In the genomic region with DNA sequence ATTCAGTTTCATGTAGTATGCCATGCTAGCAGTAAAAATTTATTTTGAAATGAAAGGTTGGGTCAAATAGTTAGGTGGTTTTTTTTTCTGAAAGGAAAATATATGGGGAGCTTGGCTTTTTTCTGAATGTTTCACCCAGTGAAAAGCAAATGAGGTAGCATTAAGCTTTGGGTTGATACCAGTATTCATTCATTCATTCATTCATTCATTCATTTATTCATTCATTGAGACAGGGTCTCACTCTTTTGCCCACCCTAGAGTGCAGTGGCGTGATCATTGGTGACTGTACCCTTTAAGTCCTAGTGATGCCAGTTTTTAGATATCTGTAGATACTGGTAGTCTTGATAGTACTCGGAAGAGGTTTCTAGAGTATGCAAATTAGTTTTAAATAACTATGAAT, we compare ENCODE assay signal across 3 cellular contexts.
A peak's percentile ranks its signal among the peaks of the same experiment; 100 is the strongest.
TF ChIP-seq lines count a peak whose summit lies in the region.

No MANE protein-coding gene starts in this region.

TF ChIP-seq in A549, 52 proteins besides CTCF, POLR2A, EP300 and RAD21:
- TF ChIP-seq CHD4 (IDR thresholded peaks at IDR 0.05; ENCODE audit: borderline replicate concordance) (no peak), HOXB13 (CRISPR knock-in tag; IDR thresholded peaks at IDR 0.05; ENCODE audit: low read depth) (no peak), GATA3 (IDR thresholded peaks at IDR 0.05; ENCODE audit: borderline replicate concordance) (no peak), EHMT2 (IDR thresholded peaks at IDR 0.05; ENCODE audit: low read depth) (no peak), POLR2AphosphoS2 (conservative IDR thresholded peaks at IDR 0.05; ENCODE audit: low read length) (no peak)
- TF ChIP-seq, protein P1, sequence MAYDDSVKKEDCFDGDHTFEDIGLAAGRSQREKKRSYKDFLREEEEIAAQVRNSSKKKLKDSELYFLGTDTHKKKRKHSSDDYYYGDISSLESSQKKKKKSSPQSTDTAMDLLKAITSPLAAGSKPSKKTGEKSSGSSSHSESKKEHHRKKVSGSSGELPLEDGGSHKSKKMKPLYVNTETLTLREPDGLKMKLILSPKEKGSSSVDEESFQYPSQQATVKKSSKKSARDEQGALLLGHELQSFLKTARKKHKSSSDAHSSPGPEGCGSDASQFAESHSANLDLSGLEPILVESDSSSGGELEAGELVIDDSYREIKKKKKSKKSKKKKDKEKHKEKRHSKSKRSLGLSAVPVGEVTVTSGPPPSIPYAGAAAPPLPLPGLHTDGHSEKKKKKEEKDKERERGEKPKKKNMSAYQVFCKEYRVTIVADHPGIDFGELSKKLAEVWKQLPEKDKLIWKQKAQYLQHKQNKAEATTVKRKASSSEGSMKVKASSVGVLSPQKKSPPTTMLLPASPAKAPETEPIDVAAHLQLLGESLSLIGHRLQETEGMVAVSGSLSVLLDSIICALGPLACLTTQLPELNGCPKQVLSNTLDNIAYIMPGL (CRISPR knock-in tag; IDR thresholded peaks at IDR 0.05; ENCODE audit: borderline replicate concordance), result no peak

TF ChIP-seq in GM12878, 131 proteins besides CTCF, POLR2A, EP300 and RAD21:
- TF ChIP-seq CREB1 (IDR thresholded peaks at IDR 0.05; ENCODE audit: low read depth), result no peak
- TF ChIP-seq BHLHE40 (IDR thresholded peaks at IDR 0.05; ENCODE audit: borderline replicate concordance in 1 of 2, low read depth in 2 of 2, low read length in 1 of 2), result no peak
- peak; percentile 78; the same call in 1 of the 2 replicates for TF ChIP-seq ZNF24 (IDR thresholded peaks at IDR 0.05)

TF ChIP-seq in K562, 482 proteins besides CTCF, POLR2A, EP300 and RAD21:
- TF ChIP-seq ZNF24 (IDR thresholded peaks at IDR 0.05) (peak; percentile 93), RBM17 (IDR thresholded peaks at IDR 0.05; ENCODE audit: borderline replicate concordance, low read depth, low read length) (no peak)
TF ChIP-seq in K562: peak in this region for 1.
